Comparison of ENCODE assay signal across 8 cellular contexts in genomic region chr12:118979763-118980406, GRCh38. TPM values are rescaled to one million over a fixed set of nuclear protein-coding genes. Genes with fewer than 3 reads are reported as not detected.
A peak's percentile ranks its signal among the peaks of the same experiment; 100 is the strongest.
DNase-seq lines count a peak whose midpoint lies in the region; ATAC-seq, FAIRE-seq and TF ChIP-seq lines count a peak whose summit lies in the region.

No MANE protein-coding gene starts in this region.

- POLR2A ChIA-PET in HepG2 (lab: Yijun Ruan, JAX): no interaction called here

- H3K4me2 ChIP-seq in HepG2 (ENCODE audit: low read depth, low read length): no peak overlapping the region

- no peaks in the 10 kb centered on the region for H4K20me1 ChIP-seq in HepG2 (ENCODE audit: insufficient read depth, low read length)

- no peaks in the 10 kb centered on the region for H3K4me1 Mint-ChIP-seq in activated T-cell treated with anti-CD3 and anti-CD28 coated beads, Interleukin-2, amount 50 U/mL, for 24 hours (ENCODE audit: low read depth)

- TF ChIP-seq RAD21 in HepG2 (CRISPR knock-in tag; IDR thresholded peaks at IDR 0.05): 0 out of 2 replicates have a peak, but pooled peaks have one; percentile 14

- ATAC-seq in HepG2: peak; percentile 83
- no peak for ATAC-seq in GM19328 (IDR thresholded peaks at IDR 0.05; ENCODE audit: unreplicated experiment)
- ATAC-seq in HG02852 (IDR thresholded peaks at IDR 0.05; ENCODE audit: unreplicated experiment): no peak

- no TSS peak for BruUV-seq in HepG2 (replicated peaks; lab: Mats Ljungman, UMichigan)

- no peak overlapping the region for H2AFZ ChIP-seq in HepG2 (ENCODE audit: low read length)

- peaks cover 3% of the 10 kb centered on the region for H3K9me3 Mint-ChIP-seq in activated T-cell treated with anti-CD3 and anti-CD28 coated beads, Interleukin-2, amount 50 U/mL, for 24 hours

- H3K27me3 ChIP-seq in HepG2 (ENCODE audit: control insufficient read depth in 1 of 2, insufficient read depth in 2 of 2, low read length in 2 of 2): peaks cover 4 to 15% of the 10 kb centered on the region in 2 experiments; a peak in 3 of 5 replicates

- TF ChIP-seq EP300 in HepG2 (IDR thresholded peaks at IDR 0.05; ENCODE audit: low read depth in 2 of 2, low read length in 2 of 2): no peak
- TF ChIP-seq EP300 in HepG2 (CRISPR knock-in tag; IDR thresholded peaks at IDR 0.05; ENCODE audit: borderline replicate concordance): no peak

- intact Hi-C loops in HepG2 (cut with micrococcal nuclease; ENCODE audit: unreplicated experiment): loop anchor here (1.0 kb wide), 1 partner anchor 81 kb away; no protein-coding TSS in a partner anchor

- H3K4me1 ChIP-seq in HepG2 (ENCODE audit: insufficient read depth, low read length): no peaks in the 10 kb centered on the region

- H3K9me3 ChIP-seq in HepG2 (ENCODE audit: low read length): no peaks in the 10 kb centered on the region

- peak; percentile 62 for FAIRE-seq in HepG2 (lab: Jason Lieb, UNC)

- H3K79me2 ChIP-seq in HepG2 (ENCODE audit: insufficient read depth, low read length): no peaks in the 10 kb centered on the region

- H3K4me3 Mint-ChIP-seq in activated T-cell treated with anti-CD3 and anti-CD28 coated beads, Interleukin-2, amount 50 U/mL, for 24 hours: no peak overlapping the region

- CTCF ChIA-PET in HepG2 (lab: Yijun Ruan, JAX; ENCODE audit: low intra/inter-chr PET ratio, low total read pairs): interaction anchor here (1.1 to 1.2 kb wide), 2 partner anchors 57 to 432 kb away, joined by 3 read pairs; no protein-coding TSS in a partner anchor

- in situ Hi-C loops in HepG2 (cut with HindIII; ENCODE audit: extremely low pct_ligation_motif_present, low pct_unique_long_range_greater_than_20kb): no loop called here

- no peak overlapping the region for H3K27ac Mint-ChIP-seq in activated T-cell treated with anti-CD3 and anti-CD28 coated beads, Interleukin-2, amount 50 U/mL, for 24 hours

- no peak overlapping the region for H3K4me3 ChIP-seq in coronary artery
- H3K4me3 ChIP-seq in HepG2 (replicated peaks in 1 of 3; ENCODE audit: insufficient read depth in 1 of 3, low read depth in 2 of 3, low read length in 3 of 3): no peak overlapping the region

- H3K36me3 Mint-ChIP-seq in activated T-cell treated with anti-CD3 and anti-CD28 coated beads, Interleukin-2, amount 50 U/mL, for 24 hours (ENCODE audit: low read depth): no peaks in the 10 kb centered on the region

- peaks cover 54% of the 10 kb centered on the region for H3K27me3 Mint-ChIP-seq in activated T-cell treated with anti-CD3 and anti-CD28 coated beads, Interleukin-2, amount 50 U/mL, for 24 hours

- TF ChIP-seq CTCF in coronary artery (IDR thresholded peaks at IDR 0.05) (peak; percentile 53), HepG2 (CRISPR knock-in tag; IDR thresholded peaks at IDR 0.05) (peak; percentile 75)

- no peak overlapping the region for H3K9ac ChIP-seq in HepG2 (ENCODE audit: insufficient read depth, low read depth, low read length)

- no peak overlapping the region for H3K27ac ChIP-seq in coronary artery
- H3K27ac ChIP-seq in HepG2 (ENCODE audit: extremely low read length, insufficient read depth, low read length): no peak overlapping the region

- 25% methylated on average over 11 of the region's 17 CpGs for WGBS in HepG2 (ENCODE audit: low lambda C conversion rate)

- no peaks in the 10 kb centered on the region for H3K36me3 ChIP-seq in HepG2 (replicated peaks in 1 of 2; ENCODE audit: control insufficient read depth in 1 of 2, insufficient read depth in 2 of 2, low read length in 2 of 2)

- no peak for TF ChIP-seq POLR2A in HepG2 (IDR thresholded peaks at IDR 0.05; ENCODE audit: insufficient read depth in 1 of 2, low read depth in 2 of 2, low read length in 2 of 2)

- peak; percentile 4 for DNase-seq in activated T-cell treated with anti-CD3 and anti-CD28 coated beads for 24 hours (ENCODE audit: low read depth)
- DNase-seq in activated T-cell treated with anti-CD3 and anti-CD28 coated beads, Interleukin-2, amount 50 U/mL, for 24 hours: no peak
- peak; percentile 52 for DNase-seq in HuH-7.5 (ENCODE audit: low spot score)
- DNase-seq in NOMO-1 treated with DMSO at 0.1 percent for 48 hours (lab: John Stamatoyannopoulos, UW; ENCODE audit: unreplicated experiment): peak; percentile 25
- DNase-seq in coronary artery (ENCODE audit: low spot score): no peak
- DNase-seq in HepG2 (ENCODE audit: low spot score): peak; percentile 56

TF ChIP-seq in HepG2, 621 proteins besides CTCF, POLR2A, EP300 and RAD21:
- peak; percentile 59 for TF ChIP-seq XRCC5 (optimal IDR thresholded peaks at IDR 0.05; ENCODE audit: low read length)
- peak; percentile 37; the same call in 1 of the 2 replicates for TF ChIP-seq SMC3 (IDR thresholded peaks at IDR 0.05; ENCODE audit: low read length)
- TF ChIP-seq SMYD3 (CRISPR knock-in tag; IDR thresholded peaks at IDR 0.05): no peak
- TF ChIP-seq TBX3 (IDR thresholded peaks at IDR 0.05; ENCODE audit: borderline replicate concordance): no peak
- no peak for TF ChIP-seq PREB (CRISPR knock-in tag; IDR thresholded peaks at IDR 0.05)
- TF ChIP-seq PATZ1 (CRISPR knock-in tag; IDR thresholded peaks at IDR 0.05): 0 out of 2 replicates have a peak, but pooled peaks have one; percentile 32
- peak; percentile 55 for TF ChIP-seq STAG1 (CRISPR knock-in tag; IDR thresholded peaks at IDR 0.05)
- 0 out of 2 replicates have a peak, but pooled peaks have one; percentile 49 for TF ChIP-seq HINFP (CRISPR knock-in tag; IDR thresholded peaks at IDR 0.05; ENCODE audit: low read depth)
- no peak for TF ChIP-seq SP4 (CRISPR knock-in tag; IDR thresholded peaks at IDR 0.05)

RNA-seq across cellular contexts. Expression of gene SRRM4, which starts 1.5 kb away (rescaled TPM):
- not detected in 2 replicates for total RNA-seq in HepG2 (2016; rRNA removed; fragmentation: Illumina TruSeq; extraction: Trizol)
- total RNA-seq in HepG2 (2016; cell fraction: cytosol; rRNA removed; fragmentation: Illumina TruSeq; extraction: Trizol; ENCODE audit: low read depth): not detected in 2 replicates
- total RNA-seq in HepG2 (2016; cell fraction: insoluble cytoplasmic fraction; rRNA removed; fragmentation: Illumina TruSeq; extraction: Trizol): not detected in 2 replicates
- total RNA-seq in HepG2 (2016; cell fraction: membrane; rRNA removed; fragmentation: Illumina TruSeq; extraction: Trizol): not detected in 2 replicates
- total RNA-seq in HepG2 (2016; cell fraction: nucleus; rRNA removed; fragmentation: Illumina TruSeq; extraction: Trizol): not detected in 2 replicates
- polyA plus RNA-seq in HepG2 (2011; rRNA removed): not detected in 2 replicates
- polyA plus RNA-seq in HepG2 (2011; cell fraction: cytosol; rRNA removed): not detected in 2 replicates
- polyA plus RNA-seq in HepG2 (2011; cell fraction: nucleus; rRNA removed): not detected in 2 replicates
- polyA plus RNA-seq in HepG2 (2012): not detected in 2 replicates
- not detected in 2 replicates for polyA plus RNA-seq in HepG2 (2016; cell fraction: cytosol; fragmentation: Illumina TruSeq; extraction: Trizol; ENCODE audit: low read depth)
- not detected in 2 replicates for polyA plus RNA-seq in HepG2 (2016; cell fraction: insoluble cytoplasmic fraction; fragmentation: Illumina TruSeq; extraction: Trizol; ENCODE audit: low read depth)
- not detected in 2 replicates for polyA plus RNA-seq in HepG2 (2016; cell fraction: membrane; fragmentation: Illumina TruSeq; extraction: Trizol; ENCODE audit: low read depth)
- not detected in 2 replicates for polyA plus RNA-seq in HepG2 (2016; cell fraction: nucleus; fragmentation: Illumina TruSeq; extraction: Trizol; ENCODE audit: insufficient read depth, low read depth)
- 0.75 TPM in 1 of 2 replicates, not detected in the other for polyA minus RNA-seq in HepG2 (2011; rRNA and poly(A)+ RNA removed; ENCODE audit: low replicate concordance)
- polyA minus RNA-seq in HepG2 (2011; cell fraction: cytosol; rRNA and poly(A)+ RNA removed): not detected in 2 replicates
- polyA minus RNA-seq in HepG2 (2011; cell fraction: nucleus; rRNA and poly(A)+ RNA removed): not detected in 2 replicates

Comparison
In these comparisons a context has a peak if more than half of its experiments do, and no peak if none do; other contexts are left out.
1. DNase-seq: peak in activated T-cell treated with anti-CD3 and anti-CD28 coated beads for 24 hours (single experiment), HuH-7.5 (single experiment), NOMO-1 treated with DMSO at 0.1 percent for 48 hours (single experiment) and HepG2 (single experiment); none in activated T-cell treated with anti-CD3 and anti-CD28 coated beads, Interleukin-2, amount 50 U/mL, for 24 hours (single experiment) and coronary artery (single experiment).